In genomic region chr7:104963991-104964385, GRCh38 we compare ENCODE assay signal across 11 cellular contexts. TPM values are rescaled to one million over a fixed set of nuclear protein-coding genes. Genes with fewer than 3 reads are reported as not detected.
DNase-seq lines count a peak whose midpoint lies in the region; ATAC-seq, FAIRE-seq and TF ChIP-seq lines count a peak whose summit lies in the region.
"Had no signal": no experiment of that assay in that cellular context is flagged by ENCODE, and none has a peak within 500 bp of the region (broad histone marks: within the 10 kb centered on the region; RNA-seq: fewer than 3 reads in every experiment).

No MANE protein-coding gene starts in this region.

- peak overlapping the region in 7 of 10 donors; percentile 2 to 86 (median 69) for H3K27ac ChIP-seq in heart right ventricle
- H3K27ac ChIP-seq in transverse colon: peak overlapping the region in 3 of 4 donors; percentile 25 to 31 (median 28)
- H3K27ac ChIP-seq in CD4-positive, alpha-beta memory T cell (ENCODE audit: low read depth, low read length): no peak overlapping the region
- H3K27ac ChIP-seq: psoas muscle had no signal

- peaks cover 57% of the 10 kb centered on the region for H3K36me3 Mint-ChIP-seq in activated B cell treated with CpG ODN at 0.5 μM for 24 hours (ENCODE audit: low read depth)
- H3K36me3 Mint-ChIP-seq in CD4-positive, alpha-beta memory T cell: peaks cover 0 to 11% of the 10 kb centered on the region in 2 donors

- no peak for TF ChIP-seq EP300 in transverse colon (IDR thresholded peaks at IDR 0.05; ENCODE audit: low read depth)

- H3K4me1 ChIP-seq in heart right ventricle: peaks cover 4 to 68% (median 43%) of the 10 kb centered on the region in 9 donors
- H3K4me1 ChIP-seq in transverse colon: peaks cover 12 to 67% (median 23%) of the 10 kb centered on the region in 4 donors
- H3K4me1 ChIP-seq in CD4-positive, alpha-beta memory T cell (ENCODE audit: insufficient read depth, low read length): no peaks in the 10 kb centered on the region
- H3K4me1 ChIP-seq: psoas muscle had no signal

- intact Hi-C loops in heart right ventricle (cut with DNase I): no loop called here
- intact Hi-C loops in left ventricle myocardium superior (cut with micrococcal nuclease): no loop called here
- intact Hi-C loops in activated B cell treated with CpG ODN at 0.5 μM for 24 hours (cut with micrococcal nuclease): no loop called here
- intact Hi-C loops in transverse colon (cut with DNase I; ENCODE audit: low total_unique reads): no loop called here
- intact Hi-C loops in CD4-positive, alpha-beta memory T cell (cut with micrococcal nuclease): no loop called here

- H3K27ac Mint-ChIP-seq in activated B cell treated with CpG ODN at 0.5 μM for 24 hours: peak overlapping the region; percentile 35
- H3K27ac Mint-ChIP-seq in CD4-positive, alpha-beta memory T cell: peak overlapping the region in 3 of 7 donors; percentile 13 to 92 (median 44)

- POLR2A ChIA-PET in activated B cell treated with CpG ODN at 0.5 μM for 24 hours (lab: Charles Lee): interaction anchor here (1.2 kb wide), 1 partner anchor 19 kb away, joined by 4 read pairs; no protein-coding TSS in a partner anchor
- POLR2A ChIA-PET in CD4-positive, alpha-beta memory T cell (lab: Charles Lee; ENCODE audit: partially characterized antibody): no interaction called here

- 68 to 80% methylated on average over 3 of the region's 3 CpGs for WGBS in heart right ventricle, 2 donors
- WGBS in transverse colon (ENCODE audit: low coverage in 1 of 2), 2 donors: 62% methylated on average over 3 of the region's 3 CpGs; no CpG with 5 or more reads in 1 of the 2 donors

- H3K27me3 ChIP-seq in heart right ventricle (no peaks in the 10 kb centered on the region), transverse colon (no peaks in the 10 kb centered on the region)
- H3K27me3 ChIP-seq in CD4-positive, alpha-beta memory T cell (ENCODE audit: insufficient read depth, low read length): no peaks in the 10 kb centered on the region

- TF ChIP-seq CTCF in heart right ventricle (IDR thresholded peaks at IDR 0.05) (no peak), activated B cell treated with CpG ODN at 0.5 μM for 24 hours (IDR thresholded peaks at IDR 0.05) (no peak), fibroblast of villous mesenchyme (IDR thresholded peaks at IDR 0.05; ENCODE audit: insufficient read depth, low read depth, low read length) (no peak), transverse colon (IDR thresholded peaks at IDR 0.05) (no peak)

- H3K4me1 Mint-ChIP-seq in activated B cell treated with CpG ODN at 0.5 μM for 24 hours: peaks cover 43% of the 10 kb centered on the region
- peaks cover 0 to 16% (median 4%) of the 10 kb centered on the region in 4 donors for H3K4me1 Mint-ChIP-seq in CD4-positive, alpha-beta memory T cell

- DNase-seq in heart right ventricle (no peak), left ventricle myocardium superior (no peak), activated B cell treated with CpG ODN at 0.5 μM for 24 hours (no peak), fibroblast of villous mesenchyme (ENCODE audit: low read depth) (peak; percentile 89), transverse colon (no peak), NCI-H510A treated with DMSO at 0.1 percent for 48 hours (lab: John Stamatoyannopoulos, UW) (no peak), H54 (ENCODE audit: insufficient read length, low spot score) (no peak)
- DNase-seq in CD4-positive, alpha-beta memory T cell: no peak
- DNase-seq: activated gamma-delta T cell treated with Interleukin-2 at 50 U/mL for 16 hours, KG1, psoas muscle had no signal

- TF ChIP-seq POLR2A in transverse colon (IDR thresholded peaks at IDR 0.05) (no peak), H54 (IDR thresholded peaks at IDR 0.05; ENCODE audit: low read depth, low read length) (no peak)

- no peaks in the 10 kb centered on the region for H3K36me3 ChIP-seq in heart right ventricle
- no peaks in the 10 kb centered on the region for H3K36me3 ChIP-seq in transverse colon
- no peaks in the 10 kb centered on the region for H3K36me3 ChIP-seq in CD4-positive, alpha-beta memory T cell (ENCODE audit: insufficient read depth, low read length)

- no peak overlapping the region for H3K4me3 Mint-ChIP-seq in activated B cell treated with CpG ODN at 0.5 μM for 24 hours
- no peak overlapping the region for H3K4me3 Mint-ChIP-seq in CD4-positive, alpha-beta memory T cell

- ATAC-seq in heart right ventricle: peak in 1 of 8 donors; percentile 13
- no peak for ATAC-seq in left ventricle myocardium superior
- ATAC-seq in activated B cell treated with CpG ODN at 0.5 μM for 24 hours (ENCODE audit: low read depth): no peak
- ATAC-seq: psoas muscle had no signal

- in situ Hi-C loops in transverse colon (cut with MboI; ENCODE audit: low pct_ligation_motif_present in 1 of 4, low pct_unique_long_range_greater_than_20kb in 1 of 4, low sequenced_read_pairs in 3 of 4): no loop called here

- H3K4me3 ChIP-seq in heart right ventricle (no peak overlapping the region), fibroblast of villous mesenchyme (ENCODE audit: low read depth, low read length) (no peak overlapping the region), transverse colon (no peak overlapping the region)
- H3K4me3 ChIP-seq in CD4-positive, alpha-beta memory T cell (ENCODE audit: low read length in 2 of 2): no peak overlapping the region
- H3K4me3 ChIP-seq: psoas muscle had no signal

- H3K27me3 Mint-ChIP-seq in activated B cell treated with CpG ODN at 0.5 μM for 24 hours: no peaks in the 10 kb centered on the region
- no peaks in the 10 kb centered on the region for H3K27me3 Mint-ChIP-seq in CD4-positive, alpha-beta memory T cell

- no peaks in the 10 kb centered on the region for H3K9me3 Mint-ChIP-seq in activated B cell treated with CpG ODN at 0.5 μM for 24 hours
- peaks cover 0 to 4% (median 0%) of the 10 kb centered on the region in 8 donors for H3K9me3 Mint-ChIP-seq in CD4-positive, alpha-beta memory T cell

- H3K9me3 ChIP-seq in heart right ventricle: no peaks in the 10 kb centered on the region
- no peaks in the 10 kb centered on the region for H3K9me3 ChIP-seq in transverse colon
- no peaks in the 10 kb centered on the region for H3K9me3 ChIP-seq in CD4-positive, alpha-beta memory T cell (ENCODE audit: control insufficient read depth in 1 of 2, low read length in 2 of 2)
- H3K9me3 ChIP-seq: psoas muscle had no signal

- CTCF ChIA-PET in activated B cell treated with CpG ODN at 0.5 μM for 24 hours (lab: Charles Lee): interaction anchor here (1.2 to 1.4 kb wide), 2 partner anchors 17 kb away, joined by 4 to 5 read pairs; no protein-coding TSS in a partner anchor
- CTCF ChIA-PET in CD4-positive, alpha-beta memory T cell (lab: Charles Lee; ENCODE audit: partially characterized antibody): interaction anchor here (0.8 kb wide), 1 partner anchor 17 kb away, joined by 3 read pairs; no protein-coding TSS in a partner anchor

- FAIRE-seq in H54 (lab: Jason Lieb, UNC): no peak

RNA-seq across cellular contexts. Expression of gene KMT2E, which starts 50.0 kb away (rescaled TPM):
- total RNA-seq in heart right ventricle: 10 to 100 TPM; 41.1 to 53.3 (median 47.5) TPM
- polyA plus RNA-seq in heart right ventricle: 10 to 100 TPM in 1 of 2 donors, 1 to 10 TPM in 1; 9.4 to 25.2 TPM
- 35.9 TPM for total RNA-seq in left ventricle myocardium superior
- total RNA-seq in activated B cell treated with CpG ODN at 0.5 μM for 24 hours: 164 and 183 TPM in 2 replicates
- 110 and 112 TPM in 2 replicates for total RNA-seq in fibroblast of villous mesenchyme
- 100 to 1,000 TPM in 3 of 4 donors, 10 to 100 TPM in 1; 86.8 to 362 (median 178) TPM for total RNA-seq in transverse colon
- 100 to 1,000 TPM; 213 to 224 TPM for total RNA-seq in CD4-positive, alpha-beta memory T cell
- polyA plus RNA-seq in CD4-positive, alpha-beta memory T cell: 100 to 1,000 TPM; 109 to 244 TPM
